18 cellular contexts compared by ENCODE assay signal in genomic region chr16:50099957-50100648, GRCh38. TPM values are rescaled to one million over a fixed set of nuclear protein-coding genes. Genes with fewer than 3 reads are reported as not detected.
A peak's percentile ranks its signal among the peaks of the same experiment; 100 is the strongest.
DNase-seq lines count a peak whose midpoint lies in the region; TF ChIP-seq lines count a peak whose summit lies in the region.
"Had no signal": no experiment of that assay in that cellular context is flagged by ENCODE, and none has a peak within 500 bp of the region (broad histone marks: within the 10 kb centered on the region; RNA-seq: fewer than 3 reads in every experiment).

No MANE protein-coding gene starts in this region.

- H3K9me3 Mint-ChIP-seq in activated naive CD4-positive, alpha-beta T cell treated with anti-CD3 and anti-CD28 coated beads, Interleukin-2, amount 50 U/mL, for 24 hours: no peaks in the 10 kb centered on the region
- H3K9me3 Mint-ChIP-seq in activated T-helper 2 cell treated with anti-CD3 and anti-CD28 coated beads, Interferon-gamma antibody, Interleukin-2, Interleukin-4, amounts not matched to agents 10 μg/mL and 5 μg/mL and 100 μg/mL, durations not matched to agents 14 hours and 24 hours and 36 hours: no peaks in the 10 kb centered on the region
- H3K9me3 Mint-ChIP-seq: CD14-positive monocyte had no signal

- no peaks in the 10 kb centered on the region for H3K9me3 ChIP-seq in suprapubic skin
- H3K9me3 ChIP-seq: A549, SK-N-SH had no signal

- in situ Hi-C loops in G401 (cut with HindIII; ENCODE audit: low sequenced_read_pairs): no loop called here

- H3K4me3 ChIP-seq in suprapubic skin: no peak overlapping the region
- H3K4me3 ChIP-seq: A549, K562 had no signal

- H3K27me3 ChIP-seq in suprapubic skin: no peaks in the 10 kb centered on the region

- H3K4me3 Mint-ChIP-seq in activated naive CD4-positive, alpha-beta T cell treated with anti-CD3 and anti-CD28 coated beads, Interleukin-2, amount 50 U/mL, for 24 hours: no peak overlapping the region
- no peak overlapping the region for H3K4me3 Mint-ChIP-seq in activated T-helper 2 cell treated with anti-CD3 and anti-CD28 coated beads, Interferon-gamma antibody, Interleukin-2, Interleukin-4, amounts not matched to agents 10 μg/mL and 5 μg/mL and 100 μg/mL, durations not matched to agents 14 hours and 24 hours and 36 hours (ENCODE audit: low read depth)
- H3K4me3 Mint-ChIP-seq: CD14-positive monocyte had no signal

- H3K27ac ChIP-seq in epithelial cell of prostate (peak overlapping the region; percentile 65), suprapubic skin (peak overlapping the region; percentile 75)
- H3K27ac ChIP-seq: A549 had no signal

- peaks cover 13% of the 10 kb centered on the region for H3K4me1 ChIP-seq in suprapubic skin
- H3K4me1 ChIP-seq: A549 had no signal

- WGBS in suprapubic skin: 51% methylated on average over 6 of the region's 6 CpGs

- intact Hi-C loops in activated T-helper 2 cell treated with anti-CD3 and anti-CD28 coated beads, Interferon-gamma antibody, Interleukin-2, Interleukin-4, amounts not matched to agents 10 μg/mL and 5 μg/mL and 100 μg/mL, durations not matched to agents 14 hours and 24 hours and 36 hours (cut with micrococcal nuclease): no loop called here

- DNase-seq in activated naive CD4-positive, alpha-beta T cell (lab: John Stamatoyannopoulos, UW): no peak
- peak; percentile 59 for DNase-seq in NCI-H510A (lab: John Stamatoyannopoulos, UW)
- DNase-seq in epithelial cell of prostate (ENCODE audit: low read depth, low spot score): peak; percentile 16
- no peak for DNase-seq in suprapubic skin (ENCODE audit: low spot score in 2 of 2)
- DNase-seq in activated T-helper 2 cell treated with anti-CD3 and anti-CD28 coated beads, Interferon-gamma antibody, Interleukin-2, Interleukin-4, amounts not matched to agents 10 μg/mL and 5 μg/mL and 100 μg/mL, durations not matched to agents 14 hours and 24 hours and 36 hours (ENCODE audit: low spot score): no peak
- no peak for DNase-seq in HuH-7.5 (ENCODE audit: low spot score)
- no peak for DNase-seq in G401 (ENCODE audit: low spot score)
- DNase-seq: DMS53; NCI-H1092; NCI-H187 treated with DMSO at 0.1 percent for 48 hours; NCI-H69; NK-92 treated with Interleukin-12 subunit alpha and Interleukin-12 subunit beta, amount 100 ng/mL, for 24 hours; OCI-M1; SK-N-SH had no signal

- H3K4me1 Mint-ChIP-seq in activated naive CD4-positive, alpha-beta T cell treated with anti-CD3 and anti-CD28 coated beads, Interleukin-2, amount 50 U/mL, for 24 hours: no peaks in the 10 kb centered on the region
- H3K4me1 Mint-ChIP-seq in activated T-helper 2 cell treated with anti-CD3 and anti-CD28 coated beads, Interferon-gamma antibody, Interleukin-2, Interleukin-4, amounts not matched to agents 10 μg/mL and 5 μg/mL and 100 μg/mL, durations not matched to agents 14 hours and 24 hours and 36 hours (ENCODE audit: low read depth): peaks cover 11% of the 10 kb centered on the region

- H3K36me3 ChIP-seq in suprapubic skin: peaks cover 56% of the 10 kb centered on the region

- H3K27ac Mint-ChIP-seq in activated naive CD4-positive, alpha-beta T cell treated with anti-CD3 and anti-CD28 coated beads, Interleukin-2, amount 50 U/mL, for 24 hours: peak overlapping the region; percentile 9
- no peak overlapping the region for H3K27ac Mint-ChIP-seq in activated T-helper 2 cell treated with anti-CD3 and anti-CD28 coated beads, Interferon-gamma antibody, Interleukin-2, Interleukin-4, amounts not matched to agents 10 μg/mL and 5 μg/mL and 100 μg/mL, durations not matched to agents 14 hours and 24 hours and 36 hours

- H3K36me3 Mint-ChIP-seq in activated naive CD4-positive, alpha-beta T cell treated with anti-CD3 and anti-CD28 coated beads, Interleukin-2, amount 50 U/mL, for 24 hours: peaks cover 9% of the 10 kb centered on the region
- H3K36me3 Mint-ChIP-seq in activated T-helper 2 cell treated with anti-CD3 and anti-CD28 coated beads, Interferon-gamma antibody, Interleukin-2, Interleukin-4, amounts not matched to agents 10 μg/mL and 5 μg/mL and 100 μg/mL, durations not matched to agents 14 hours and 24 hours and 36 hours (ENCODE audit: low read depth): peaks cover 48% of the 10 kb centered on the region

- TF ChIP-seq POLR2A in suprapubic skin (IDR thresholded peaks at IDR 0.05): no peak

- TF ChIP-seq EP300 in suprapubic skin (IDR thresholded peaks at IDR 0.05): no peak

- no peaks in the 10 kb centered on the region for H3K27me3 Mint-ChIP-seq in activated naive CD4-positive, alpha-beta T cell treated with anti-CD3 and anti-CD28 coated beads, Interleukin-2, amount 50 U/mL, for 24 hours
- H3K27me3 Mint-ChIP-seq in activated T-helper 2 cell treated with anti-CD3 and anti-CD28 coated beads, Interferon-gamma antibody, Interleukin-2, Interleukin-4, amounts not matched to agents 10 μg/mL and 5 μg/mL and 100 μg/mL, durations not matched to agents 14 hours and 24 hours and 36 hours (ENCODE audit: low read depth): no peaks in the 10 kb centered on the region

- TF ChIP-seq CTCF in suprapubic skin (IDR thresholded peaks at IDR 0.05): no peak

RNA-seq across cellular contexts. Expression of gene HEATR3, which starts 34.3 kb away (rescaled TPM):
- total RNA-seq in suprapubic skin: 10 to 100 TPM; 12.4 to 19.3 (median 18.5) TPM
- total RNA-seq in activated T-helper 2 cell treated with anti-CD3 and anti-CD28 coated beads, Interferon-gamma antibody, Interleukin-2, Interleukin-4, amounts not matched to agents 10 μg/mL and 5 μg/mL and 100 μg/mL, durations not matched to agents 14 hours and 24 hours and 36 hours: 24.9 and 25.9 TPM in 2 replicates
- 16.8 and 22.1 TPM in 2 replicates for total RNA-seq in G401 (2014; rRNA removed; shearing (Covaris generic))

RNA-seq across cellular contexts. Expression of gene TENT4B, which starts 53.0 kb away (rescaled TPM):
- 10 to 100 TPM; 10.8 to 15.7 (median 12.9) TPM for total RNA-seq in suprapubic skin
- total RNA-seq in activated T-helper 2 cell treated with anti-CD3 and anti-CD28 coated beads, Interferon-gamma antibody, Interleukin-2, Interleukin-4, amounts not matched to agents 10 μg/mL and 5 μg/mL and 100 μg/mL, durations not matched to agents 14 hours and 24 hours and 36 hours: 15.9 and 16.8 TPM in 2 replicates
- 5.8 and 9.2 TPM in 2 replicates for total RNA-seq in G401 (2014; rRNA removed; shearing (Covaris generic))

Comparison
In these comparisons a context has a peak if more than half of its experiments do, and no peak if none do; other contexts are left out.
1. DNase-seq: peak in NCI-H510A (single experiment) and epithelial cell of prostate (single experiment); none in activated naive CD4-positive, alpha-beta T cell (0 of 4), suprapubic skin (0 of 2), activated T-helper 2 cell treated with anti-CD3 and anti-CD28 coated beads, Interferon-gamma antibody, Interleukin-2, Interleukin-4, amounts not matched to agents 10 μg/mL and 5 μg/mL and 100 μg/mL, durations not matched to agents 14 hours and 24 hours and 36 hours (single experiment), HuH-7.5 (single experiment) and G401 (single experiment).